Comparison of ENCODE assay signal across 14 cellular contexts in genomic region chr16:75552951-75553350, GRCh38. TPM values are rescaled to one million over a fixed set of nuclear protein-coding genes. Genes with fewer than 3 reads are reported as not detected.
"Had no signal": no experiment of that assay in that cellular context is flagged by ENCODE, and none has a peak within 500 bp of the region (broad histone marks: within the 10 kb centered on the region; RNA-seq: fewer than 3 reads in every experiment).

No MANE protein-coding gene starts in this region.

- H3K27ac ChIP-seq: psoas muscle, sigmoid colon, SJSA1, thyroid gland had no signal

- H3K27me3 ChIP-seq: sigmoid colon, SJSA1, thyroid gland had no signal

- DNase-seq: activated CD4-positive, alpha-beta T cell treated with anti-CD3 and anti-CD28 coated beads, Interleukin-2, amount 50 U/mL, for 1 hour; activated CD8-positive, alpha-beta memory T cell treated with anti-CD3 and anti-CD28 coated beads for 24 hours; activated gamma-delta T cell treated with Interleukin-2 at 50 U/mL for 16 hours; activated naive CD8-positive, alpha-beta T cell treated with anti-CD3 and anti-CD28 coated beads, Interleukin-2, amount 10 ng/mL, durations not matched to agents 7 days and 5 days; foreskin melanocyte; psoas muscle; sigmoid colon; stimulated activated CD4-positive, alpha-beta T cell treated with anti-CD3 and anti-CD28 coated beads, Interleukin-2, amount 100 ng/mL, for 48 hours; T-helper 2 cell; thyroid gland had no signal

- H3K4me3 ChIP-seq: psoas muscle, sigmoid colon, SJSA1, thyroid gland had no signal

- H3K9me3 ChIP-seq: psoas muscle, sigmoid colon, SJSA1, thyroid gland had no signal

- H3K36me3 ChIP-seq: sigmoid colon, SJSA1, thyroid gland had no signal

- ATAC-seq: psoas muscle; stimulated activated memory B cell treated with anti-CD40 and anti-IgM and Interleukin-4, amounts not matched to agents 10 μg/mL and 1 μg/mL and 100 μg/mL, for 72 hours had no signal

RNA-seq across cellular contexts. Expression of gene CHST5, which starts 17.0 kb away (rescaled TPM):
- total RNA-seq: activated naive CD8-positive, alpha-beta T cell treated with anti-CD3 and anti-CD28 coated beads, Interleukin-2, amount 10 ng/mL, durations not matched to agents 7 days and 5 days; liver; urinary bladder had no signal
- polyA plus RNA-seq: liver had no signal

RNA-seq across cellular contexts. Expression of gene CHST6, which starts 57.7 kb away (rescaled TPM):
- total RNA-seq: SJSA1 had no signal
- polyA plus RNA-seq: liver had no signal
